In the genomic region with DNA sequence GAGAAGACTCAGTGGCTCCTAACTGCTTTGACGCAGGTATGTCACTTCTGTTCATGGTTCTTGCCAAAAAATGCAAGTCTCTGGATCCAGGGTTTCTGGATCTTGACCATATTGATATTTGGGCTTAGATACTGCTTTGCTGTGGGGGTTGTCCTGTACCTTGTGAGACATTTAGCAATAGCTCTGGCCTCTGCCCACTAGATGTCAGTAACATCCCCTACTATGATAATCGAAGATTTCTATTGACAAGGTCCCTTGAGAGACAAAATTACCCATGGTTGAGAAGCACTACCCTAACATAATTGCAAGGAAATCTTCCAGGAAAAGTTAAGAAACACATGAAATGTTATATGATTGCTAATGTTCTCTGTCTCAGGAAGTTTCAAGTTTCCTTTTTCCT, we compare ENCODE assay signal across 8 cellular contexts.
DNase-seq lines count a peak whose midpoint lies in the region; ATAC-seq and TF ChIP-seq lines count a peak whose summit lies in the region.

No MANE protein-coding gene starts in this region.

- no peak overlapping the region for H3K27ac Mint-ChIP-seq in Caco-2 (ENCODE audit: unreplicated experiment)

- no peaks in the 10 kb centered on the region for H3K36me3 Mint-ChIP-seq in Caco-2 (ENCODE audit: insufficient read depth, unreplicated experiment)

- POLR2A ChIA-PET in Caco-2 (lab: Charles Lee), result no interaction called here

- 0 out of 2 replicates have a peak, but pooled peaks cover 5% of the 10 kb centered on the region for H3K9me3 ChIP-seq in Caco-2

- intact Hi-C loops in Caco-2 (cut with micrococcal nuclease; ENCODE audit: unreplicated experiment), result loop anchor here (1.0 kb wide), 2 partner anchors 149 to 184 kb away; no protein-coding TSS in a partner anchor

- no peaks in the 10 kb centered on the region for H3K27me3 ChIP-seq in Caco-2 (replicated peaks; ENCODE audit: control insufficient read depth, insufficient read depth, low read length)

- CTCF ChIA-PET in Caco-2 (lab: Charles Lee), result interaction anchor here (1.0 to 1.3 kb wide), 2 partner anchors 149 to 184 kb away, joined by 4 to 5 read pairs; no protein-coding TSS in a partner anchor

- ATAC-seq in GM19351 (IDR thresholded peaks at IDR 0.05; ENCODE audit: unreplicated experiment) (peak; percentile 85), GM21717 (IDR thresholded peaks at IDR 0.05; ENCODE audit: unreplicated experiment) (no peak), GM21737 (IDR thresholded peaks at IDR 0.05; ENCODE audit: unreplicated experiment) (no peak)

- BruUV-seq in Caco-2 (replicated peaks; lab: Mats Ljungman, UMichigan), result no TSS peak

- H3K4me3 ChIP-seq in Caco-2 (ENCODE audit: low read depth, low read length) (no peak overlapping the region), WI38 (ENCODE audit: low read depth, low read length) (no peak overlapping the region)

- H3K27me3 Mint-ChIP-seq in Caco-2 (ENCODE audit: insufficient read depth, unreplicated experiment), result no peaks in the 10 kb centered on the region

- H3K4me1 ChIP-seq in Caco-2, result peaks cover 10% of the 10 kb centered on the region; the same call in 1 of the 2 replicates

- H3K9me3 Mint-ChIP-seq in Caco-2 (ENCODE audit: unreplicated experiment), result no peaks in the 10 kb centered on the region

- H3K4me3 Mint-ChIP-seq in Caco-2 (ENCODE audit: unreplicated experiment), result no peak overlapping the region

- DNase-seq in Caco-2, result peak in 1 of 2 experiments; percentile 34
- peak; percentile 21 for DNase-seq in HT1080 (ENCODE audit: low read depth)
- DNase-seq in medulla oblongata (ENCODE audit: extremely low spot score), result peak; percentile 45
- DNase-seq in activated gamma-delta T cell (lab: John Stamatoyannopoulos, UW), result no peak

- no peaks in the 10 kb centered on the region for H3K4me1 Mint-ChIP-seq in Caco-2 (ENCODE audit: low read depth, unreplicated experiment)

- H3K36me3 ChIP-seq in Caco-2 (ENCODE audit: control insufficient read depth, insufficient read depth, low read length), result no peaks in the 10 kb centered on the region

- TF ChIP-seq CTCF in Caco-2 (IDR thresholded peaks at IDR 0.05; ENCODE audit: insufficient read depth in 1 of 2, low read depth in 1 of 2, low read length in 1 of 2, severe bottlenecking in 1 of 2, unreplicated experiment in 1 of 2) (peak; percentile 54 to 65), WI38 (IDR thresholded peaks at IDR 0.05; ENCODE audit: low read depth, low read length) (0 out of 2 replicates have a peak, but pooled peaks have one; percentile 30)
